14 cellular contexts compared by ENCODE assay signal in genomic region chr18:65326831-65327230, GRCh38.
A peak's percentile ranks its signal among the peaks of the same experiment; 100 is the strongest.
DNase-seq lines count a peak whose midpoint lies in the region; TF ChIP-seq lines count a peak whose summit lies in the region.
"Had no signal": no experiment of that assay in that cellular context is flagged by ENCODE, and none has a peak within 500 bp of the region (broad histone marks: within the 10 kb centered on the region; RNA-seq: fewer than 3 reads in every experiment).

No MANE protein-coding gene starts in this region.

- H3K36me3 Mint-ChIP-seq in nephron progenitor cell (ENCODE audit: low read depth) = no peaks in the 10 kb centered on the region
- H3K36me3 Mint-ChIP-seq: CD4-positive, alpha-beta memory T cell had no signal

- no peak for TF ChIP-seq POLR2A in breast epithelium (IDR thresholded peaks at IDR 0.05)

- H3K4me3 Mint-ChIP-seq in nephron progenitor cell = no peak overlapping the region
- H3K4me3 Mint-ChIP-seq: CD4-positive, alpha-beta memory T cell; H9 had no signal

- peak overlapping the region; percentile 86 for H3K27ac Mint-ChIP-seq in nephron progenitor cell
- H3K27ac Mint-ChIP-seq: CD4-positive, alpha-beta memory T cell; H9 had no signal

- H3K9me3 ChIP-seq in breast epithelium = no peaks in the 10 kb centered on the region

- DNase-seq in NCI-H524 (lab: John Stamatoyannopoulos, UW) (peak; percentile 1 to 71), NCI-H69 (lab: John Stamatoyannopoulos, UW) (peak; percentile 60), nephron progenitor cell (peak; percentile 6), breast epithelium (ENCODE audit: low spot score in 2 of 2) (no peak)
- DNase-seq in activated CD4-positive, alpha-beta T cell treated with anti-CD3 and anti-CD28 coated beads, Interleukin-2, amount 50 U/mL, for 4 hours = no peak
- DNase-seq in activated CD4-positive, alpha-beta T cell treated with anti-CD3 and anti-CD28 coated beads, Interleukin-2, amount 50 U/mL, for 1 hour = no peak
- DNase-seq: C1 segment of cervical spinal cord; Calu3; CD4-positive, alpha-beta memory T cell; COR-L47; DMS153; DND-41; GM23248; H9 had no signal

- no peak overlapping the region for H3K4me3 ChIP-seq in breast epithelium
- H3K4me3 ChIP-seq: GM23248 had no signal

- peaks cover 24% of the 10 kb centered on the region for H3K4me1 Mint-ChIP-seq in nephron progenitor cell
- H3K4me1 Mint-ChIP-seq: CD4-positive, alpha-beta memory T cell; H9 had no signal

- no peaks in the 10 kb centered on the region for H3K27me3 ChIP-seq in breast epithelium

- H3K27ac ChIP-seq in breast epithelium = no peak overlapping the region
- H3K27ac ChIP-seq: GM23248 had no signal

- TF ChIP-seq CTCF in nephron progenitor cell (IDR thresholded peaks at IDR 0.05) (no peak), breast epithelium (IDR thresholded peaks at IDR 0.05) (no peak)

- no peaks in the 10 kb centered on the region for H3K4me1 ChIP-seq in breast epithelium

- H3K27me3 Mint-ChIP-seq in nephron progenitor cell (ENCODE audit: low read depth, poor library complexity) = no peaks in the 10 kb centered on the region
- H3K27me3 Mint-ChIP-seq: CD4-positive, alpha-beta memory T cell had no signal

- H3K9me3 Mint-ChIP-seq in nephron progenitor cell = no peaks in the 10 kb centered on the region
- H3K9me3 Mint-ChIP-seq: H9 had no signal

- intact Hi-C loops in breast epithelium (cut with DNase I; ENCODE audit: low total_unique reads) = no loop called here

- H3K36me3 ChIP-seq in breast epithelium = no peaks in the 10 kb centered on the region

Comparison
In these comparisons a context has a peak if more than half of its experiments do, and no peak if none do; other contexts are left out.
1. DNase-seq: peak in NCI-H524 (2 of 2), NCI-H69 (single experiment) and nephron progenitor cell (single experiment); none in activated CD4-positive, alpha-beta T cell treated with anti-CD3 and anti-CD28 coated beads, Interleukin-2, amount 50 U/mL, for 4 hours (0 of 2), breast epithelium (0 of 2) and activated CD4-positive, alpha-beta T cell treated with anti-CD3 and anti-CD28 coated beads, Interleukin-2, amount 50 U/mL, for 1 hour (single experiment).